In genomic region chr2:197152451-197153228, GRCh38 we compare ENCODE assay signal across 9 cellular contexts.
DNase-seq lines count a peak whose midpoint lies in the region; ATAC-seq and TF ChIP-seq lines count a peak whose summit lies in the region.
"Had no signal": no experiment of that assay in that cellular context is flagged by ENCODE, and none has a peak within 500 bp of the region (broad histone marks: within the 10 kb centered on the region; RNA-seq: fewer than 3 reads in every experiment).

No MANE protein-coding gene starts in this region.

- peaks cover 37 to 59% of the 10 kb centered on the region in 2 donors for H3K4me1 ChIP-seq in naive thymus-derived CD4-positive, alpha-beta T cell (ENCODE audit: control insufficient read depth in 2 of 2, insufficient read depth in 2 of 2, low read length in 2 of 2)
- H3K4me1 ChIP-seq in vagina = peaks cover under 1% of the 10 kb centered on the region

- peaks cover 65 to 92% (median 85%) of the 10 kb centered on the region in 7 donors for H3K4me1 Mint-ChIP-seq in naive thymus-derived CD4-positive, alpha-beta T cell

- peaks cover 3 to 15% of the 10 kb centered on the region in 2 donors for H3K9me3 Mint-ChIP-seq in activated naive CD4-positive, alpha-beta T cell treated with anti-CD3 and anti-CD28 coated beads, Interleukin-2, amount 50 U/mL, for 72 hours
- peaks cover 0 to 12% (median 3%) of the 10 kb centered on the region in 11 donors for H3K9me3 Mint-ChIP-seq in naive thymus-derived CD4-positive, alpha-beta T cell

- POLR2A ChIA-PET in naive thymus-derived CD4-positive, alpha-beta T cell (lab: Charles Lee) = interaction anchor here (0.5 to 2.0 kb wide), 15 partner anchors 10 to 317 kb away, joined by 3 to 9 read pairs (median 3); partner anchors contain the start of gene ANKRD44

- H3K36me3 ChIP-seq in GM06990 (ENCODE audit: control insufficient read depth, insufficient read depth, low read length) = no peaks in the 10 kb centered on the region
- no peaks in the 10 kb centered on the region for H3K36me3 ChIP-seq in naive thymus-derived CD4-positive, alpha-beta T cell (ENCODE audit: control insufficient read depth in 2 of 3, insufficient read depth in 3 of 3, low read length in 3 of 3)
- no peaks in the 10 kb centered on the region for H3K36me3 ChIP-seq in vagina

- H3K4me3 ChIP-seq in GM06990 (replicated peaks; ENCODE audit: low read depth, low read length) (no peak overlapping the region), vagina (no peak overlapping the region)
- H3K4me3 ChIP-seq in naive thymus-derived CD4-positive, alpha-beta T cell (ENCODE audit: low read length) = peak overlapping the region; percentile 10
- H3K4me3 ChIP-seq: SK-N-MC had no signal

- DNase-seq in GM06990 (ENCODE audit: extremely low read depth, insufficient read length) (peak; percentile 47), vagina (ENCODE audit: extremely low spot score in 2 of 2) (no peak), COR-L47 (lab: John Stamatoyannopoulos, UW) (no peak), NK-92 (lab: John Stamatoyannopoulos, UW; ENCODE audit: unreplicated experiment) (no peak)
- DNase-seq in activated naive CD4-positive, alpha-beta T cell treated with anti-CD3 and anti-CD28 coated beads, Interleukin-2, amount 50 U/mL, for 72 hours (ENCODE audit: low spot score in 2 of 2) = no peak
- peak in 7 of 9 donors; percentile 53 to 66 (median 59) for DNase-seq in naive thymus-derived CD4-positive, alpha-beta T cell

- H3K27me3 ChIP-seq in GM06990 (replicated peaks; ENCODE audit: control insufficient read depth, insufficient read depth, low read length) (no peaks in the 10 kb centered on the region), vagina (no peaks in the 10 kb centered on the region)
- H3K27me3 ChIP-seq in naive thymus-derived CD4-positive, alpha-beta T cell (ENCODE audit: control insufficient read depth in 2 of 2, insufficient read depth in 2 of 2, low read length in 2 of 2) = no peaks in the 10 kb centered on the region

- peak overlapping the region; percentile 81 to 85 for H3K27ac Mint-ChIP-seq in activated naive CD4-positive, alpha-beta T cell treated with anti-CD3 and anti-CD28 coated beads, Interleukin-2, amount 50 U/mL, for 72 hours
- H3K27ac Mint-ChIP-seq in naive thymus-derived CD4-positive, alpha-beta T cell = peak overlapping the region; percentile 68 to 98 (median 92)

- ATAC-seq in GM21381 (IDR thresholded peaks at IDR 0.05; ENCODE audit: unreplicated experiment) = peak; percentile 83
- ATAC-seq in HG03575 (IDR thresholded peaks at IDR 0.05; ENCODE audit: extremely low read depth, insufficient number of reproducible peaks, low FRiP score, unreplicated experiment) = peak; percentile 91
- ATAC-seq in activated naive CD4-positive, alpha-beta T cell treated with anti-CD3 and anti-CD28 coated beads, Interleukin-2, amount 50 U/mL, for 72 hours = peak; percentile 39 to 58
- ATAC-seq in naive thymus-derived CD4-positive, alpha-beta T cell = peak; percentile 93

- intact Hi-C loops in naive thymus-derived CD4-positive, alpha-beta T cell (cut with micrococcal nuclease) = loop anchor here in 1 of 2 donors (1.0 to 2.0 kb wide), 6 partner anchors 7 to 39 kb away; no protein-coding TSS in a partner anchor
- intact Hi-C loops in vagina (cut with DNase I) = no loop called here

- no peaks in the 10 kb centered on the region for H3K9me3 ChIP-seq in naive thymus-derived CD4-positive, alpha-beta T cell (ENCODE audit: control insufficient read depth in 2 of 3, low read length in 3 of 3)
- H3K9me3 ChIP-seq in vagina = no peaks in the 10 kb centered on the region

- H3K27me3 Mint-ChIP-seq in naive thymus-derived CD4-positive, alpha-beta T cell = no peaks in the 10 kb centered on the region

- peak; percentile 24 for TF ChIP-seq CTCF in GM06990 (IDR thresholded peaks at IDR 0.05; ENCODE audit: insufficient read depth, low read length, poor library complexity, severe bottlenecking)
- no peak for TF ChIP-seq CTCF in vagina (IDR thresholded peaks at IDR 0.05)

- TF ChIP-seq POLR2A in vagina (IDR thresholded peaks at IDR 0.05) = no peak

- peaks cover 5 to 17% of the 10 kb centered on the region in 2 donors for H3K36me3 Mint-ChIP-seq in activated naive CD4-positive, alpha-beta T cell treated with anti-CD3 and anti-CD28 coated beads, Interleukin-2, amount 50 U/mL, for 72 hours
- peaks cover 5 to 44% (median 20%) of the 10 kb centered on the region in 5 donors for H3K36me3 Mint-ChIP-seq in naive thymus-derived CD4-positive, alpha-beta T cell

- CTCF ChIA-PET in naive thymus-derived CD4-positive, alpha-beta T cell (lab: Charles Lee) = interaction anchor here (0.6 to 2.2 kb wide), 13 partner anchors 9 to 222 kb away, joined by 3 to 19 read pairs (median 4); partner anchors contain the start of gene ANKRD44

- H3K27ac ChIP-seq in naive thymus-derived CD4-positive, alpha-beta T cell (ENCODE audit: low read depth, low read length) = peak overlapping the region; percentile 57
- no peak overlapping the region for H3K27ac ChIP-seq in vagina
- H3K27ac ChIP-seq: SK-N-MC had no signal

- peak overlapping the region; percentile 56 to 83 (median 78) for H3K4me3 Mint-ChIP-seq in naive thymus-derived CD4-positive, alpha-beta T cell

Comparison
In these comparisons a context has a peak if more than half of its experiments do, and no peak if none do; other contexts are left out.
1. DNase-seq: peak in GM06990 (single experiment) and naive thymus-derived CD4-positive, alpha-beta T cell (7 of 9); none in activated naive CD4-positive, alpha-beta T cell treated with anti-CD3 and anti-CD28 coated beads, Interleukin-2, amount 50 U/mL, for 72 hours (0 of 2), vagina (0 of 2), COR-L47 (single experiment) and NK-92 (single experiment).
2. Peak in every context shown above with its lines, with median percentiles within 50 percentile points of each other: ATAC-seq.